In the genomic region with DNA sequence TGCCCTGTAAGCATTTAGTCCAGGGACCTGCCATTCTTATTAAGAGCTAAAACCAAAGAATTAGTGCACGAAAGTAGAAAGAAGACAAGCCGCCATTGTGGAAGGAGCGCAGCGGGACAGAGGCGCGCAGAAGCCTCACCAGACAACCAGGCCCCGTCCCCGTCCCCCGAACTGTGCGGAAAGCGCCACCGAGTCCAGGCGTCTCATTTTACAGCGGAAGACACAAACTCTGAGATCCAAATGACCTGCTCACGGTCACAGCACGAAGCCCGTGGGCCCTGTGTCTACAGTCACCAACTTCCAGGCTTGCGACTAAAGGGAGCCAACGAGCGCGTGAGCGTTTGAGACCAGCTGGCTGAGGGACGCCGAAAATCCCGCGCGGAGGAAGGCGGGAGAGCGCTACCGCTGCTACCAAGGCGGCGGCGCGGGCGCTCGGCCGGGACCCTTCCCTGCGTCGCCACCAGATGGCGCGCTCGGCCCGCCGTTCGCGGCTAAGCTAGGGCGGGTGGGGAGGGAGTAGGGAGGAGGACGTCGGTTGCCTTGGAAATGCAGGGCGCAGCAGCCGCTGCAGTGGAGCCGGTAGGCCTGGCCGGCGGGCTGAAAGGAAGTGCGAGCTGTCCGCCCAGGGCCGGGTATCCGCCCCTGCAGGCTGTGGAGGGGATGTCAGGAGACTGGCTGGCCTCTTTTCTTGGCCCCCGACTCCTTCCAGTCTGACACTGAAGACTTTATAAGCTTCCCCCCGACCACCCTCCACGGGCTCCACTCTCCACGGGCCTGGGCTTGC, we compare ENCODE assay signal across 8 cellular contexts. TPM values are rescaled to one million over a fixed set of nuclear protein-coding genes. Genes with fewer than 3 reads are reported as not detected.
DNase-seq lines count a peak whose midpoint lies in the region; ATAC-seq and TF ChIP-seq lines count a peak whose summit lies in the region.

No MANE protein-coding gene starts in this region.

- CTCF ChIA-PET in CD8-positive, alpha-beta T cell (lab: Charles Lee) = interaction anchor here (0.6 to 2.6 kb wide), 48 partner anchors 9 to 963 kb away, joined by 3 to 20 read pairs (median 4); a partner anchor contains a TSS
- CTCF ChIA-PET in activated CD4-positive, alpha-beta memory T cell treated with anti-CD3 and anti-CD28 coated beads, Interleukin-2, amount 10 ng/mL, durations not matched to agents 7 days and 5 days (lab: Charles Lee) = interaction anchor here (0.6 to 2.7 kb wide), 75 partner anchors 10 to 952 kb away, joined by 3 to 25 read pairs (median 4); a partner anchor contains a TSS

- H3K9me3 Mint-ChIP-seq in CD8-positive, alpha-beta T cell = no peaks in the 10 kb centered on the region
- H3K9me3 Mint-ChIP-seq in activated CD4-positive, alpha-beta memory T cell treated with anti-CD3 and anti-CD28 coated beads, Interleukin-2, amount 10 ng/mL, durations not matched to agents 7 days and 5 days = peaks cover 9% of the 10 kb centered on the region

- no peaks in the 10 kb centered on the region for H3K27me3 Mint-ChIP-seq in CD8-positive, alpha-beta T cell (ENCODE audit: low read depth)
- H3K27me3 Mint-ChIP-seq in activated CD4-positive, alpha-beta memory T cell treated with anti-CD3 and anti-CD28 coated beads, Interleukin-2, amount 10 ng/mL, durations not matched to agents 7 days and 5 days = no peaks in the 10 kb centered on the region

- peak; percentile 84 for TF ChIP-seq CTCF in CD8-positive, alpha-beta T cell (IDR thresholded peaks at IDR 0.05)

- H3K4me3 Mint-ChIP-seq in CD8-positive, alpha-beta T cell = peak overlapping the region; percentile 88
- peak overlapping the region; percentile 86 for H3K4me3 Mint-ChIP-seq in activated CD4-positive, alpha-beta memory T cell treated with anti-CD3 and anti-CD28 coated beads, Interleukin-2, amount 10 ng/mL, durations not matched to agents 7 days and 5 days

- POLR2A ChIA-PET in CD8-positive, alpha-beta T cell (lab: Charles Lee) = interaction anchor here (0.5 to 1.8 kb wide), 13 partner anchors 11 to 264 kb away, joined by 3 to 11 read pairs (median 3); a partner anchor contains a TSS
- POLR2A ChIA-PET in activated CD4-positive, alpha-beta memory T cell treated with anti-CD3 and anti-CD28 coated beads, Interleukin-2, amount 10 ng/mL, durations not matched to agents 7 days and 5 days (lab: Charles Lee) = interaction anchor here (0.7 to 2.5 kb wide), 31 partner anchors 11 to 448 kb away, joined by 3 to 20 read pairs (median 4); a partner anchor contains a TSS

- peaks cover 8% of the 10 kb centered on the region for H3K4me1 Mint-ChIP-seq in CD8-positive, alpha-beta T cell (ENCODE audit: low read depth)
- peaks cover 15% of the 10 kb centered on the region for H3K4me1 Mint-ChIP-seq in activated CD4-positive, alpha-beta memory T cell treated with anti-CD3 and anti-CD28 coated beads, Interleukin-2, amount 10 ng/mL, durations not matched to agents 7 days and 5 days

- peak overlapping the region; percentile 64 for H3K4me3 ChIP-seq in CD8-positive, alpha-beta T cell (ENCODE audit: low read depth, low read length)

- peak overlapping the region; percentile 75 for H3K27ac ChIP-seq in CD8-positive, alpha-beta T cell (ENCODE audit: low read depth, low read length)

- ATAC-seq in CD8-positive, alpha-beta T cell = peak; percentile 97
- ATAC-seq in GM19455 (IDR thresholded peaks at IDR 0.05; ENCODE audit: unreplicated experiment) = peak; percentile 99

- H3K4me1 ChIP-seq in CD8-positive, alpha-beta T cell (ENCODE audit: insufficient read depth, low read length) = peaks cover 6% of the 10 kb centered on the region

- H3K36me3 Mint-ChIP-seq in CD8-positive, alpha-beta T cell = no peaks in the 10 kb centered on the region
- H3K36me3 Mint-ChIP-seq in activated CD4-positive, alpha-beta memory T cell treated with anti-CD3 and anti-CD28 coated beads, Interleukin-2, amount 10 ng/mL, durations not matched to agents 7 days and 5 days (ENCODE audit: low read depth) = peaks cover 14% of the 10 kb centered on the region

- no peaks in the 10 kb centered on the region for H3K36me3 ChIP-seq in CD8-positive, alpha-beta T cell (ENCODE audit: insufficient read depth, low read length)

- no peaks in the 10 kb centered on the region for H3K27me3 ChIP-seq in CD8-positive, alpha-beta T cell (ENCODE audit: insufficient read depth, low read length)

- peak overlapping the region; percentile 91 for H3K27ac Mint-ChIP-seq in CD8-positive, alpha-beta T cell
- H3K27ac Mint-ChIP-seq in activated CD4-positive, alpha-beta memory T cell treated with anti-CD3 and anti-CD28 coated beads, Interleukin-2, amount 10 ng/mL, durations not matched to agents 7 days and 5 days = peak overlapping the region; percentile 89

- H3K9me3 ChIP-seq in CD8-positive, alpha-beta T cell (ENCODE audit: low read length) = no peaks in the 10 kb centered on the region

- peak; percentile 86 to 96 (median 88) for DNase-seq in CD8-positive, alpha-beta T cell
- peak; percentile 93 for DNase-seq in HK-2 (ENCODE audit: unreplicated experiment)
- DNase-seq in NCI-H82 (lab: John Stamatoyannopoulos, UW) = peak; percentile 87
- DNase-seq in activated CD4-positive, alpha-beta memory T cell treated with anti-CD3 and anti-CD28 coated beads, Interleukin-2, amount 10 ng/mL, durations not matched to agents 7 days and 5 days = peak; percentile 95
- peak; percentile 80 for DNase-seq in effector CD4-positive, alpha-beta T cell
- peak; percentile 94 for DNase-seq in lung microvascular endothelial cell (ENCODE audit: low read depth in 2 of 2)
- DNase-seq in stimulated activated CD4-positive, alpha-beta T cell treated with anti-CD3 and anti-CD28 coated beads, TNF-alpha, amount 100 ng/mL, for 4 hours (ENCODE audit: low read depth in 3 of 3) = peak; percentile 79 to 88 (median 87)

- intact Hi-C loops in CD8-positive, alpha-beta T cell (cut with DNase I, micrococcal nuclease) = loop anchor here (1.0 to 10.0 kb wide), 18 partner anchors 28 to 963 kb away; a partner anchor contains a TSS

RNA-seq across cellular contexts. Expression of a gene that starts 0.4 kb away (rescaled TPM):
- total RNA-seq in CD8-positive, alpha-beta T cell = not detected
- total RNA-seq in activated CD4-positive, alpha-beta memory T cell treated with anti-CD3 and anti-CD28 coated beads, Interleukin-2, amount 10 ng/mL, durations not matched to agents 7 days and 5 days = not detected
- total RNA-seq in lung microvascular endothelial cell = not detected in 2 replicates

RNA-seq across cellular contexts. Expression of a gene that starts 43.8 kb away (rescaled TPM):
- 10 to 100 TPM; 37.2 to 43.6 TPM for total RNA-seq in CD8-positive, alpha-beta T cell
- 10 to 100 TPM; 93.0 to 99.2 TPM for total RNA-seq in activated CD4-positive, alpha-beta memory T cell treated with anti-CD3 and anti-CD28 coated beads, Interleukin-2, amount 10 ng/mL, durations not matched to agents 7 days and 5 days
- total RNA-seq in lung microvascular endothelial cell = under 0.01 and 0.20 TPM in 2 replicates

Comparison
In these comparisons a context has a peak if more than half of its experiments do, and no peak if none do; other contexts are left out.
1. Peak in every context shown above with its lines: DNase-seq, ATAC-seq, H3K4me3 ChIP-seq and H3K27ac ChIP-seq.
2. RNA of a gene that starts 43.8 kb away (total RNA-seq): 93.0 to 99.2 TPM in activated CD4-positive, alpha-beta memory T cell treated with anti-CD3 and anti-CD28 coated beads, Interleukin-2, amount 10 ng/mL, durations not matched to agents 7 days and 5 days and 37.2 to 43.6 TPM in CD8-positive, alpha-beta T cell; under 0.01 to 0.20 TPM in lung microvascular endothelial cell; every median in the first group is over 10 times any median in the second.